8 cellular contexts compared by ENCODE assay signal in the genomic region with DNA sequence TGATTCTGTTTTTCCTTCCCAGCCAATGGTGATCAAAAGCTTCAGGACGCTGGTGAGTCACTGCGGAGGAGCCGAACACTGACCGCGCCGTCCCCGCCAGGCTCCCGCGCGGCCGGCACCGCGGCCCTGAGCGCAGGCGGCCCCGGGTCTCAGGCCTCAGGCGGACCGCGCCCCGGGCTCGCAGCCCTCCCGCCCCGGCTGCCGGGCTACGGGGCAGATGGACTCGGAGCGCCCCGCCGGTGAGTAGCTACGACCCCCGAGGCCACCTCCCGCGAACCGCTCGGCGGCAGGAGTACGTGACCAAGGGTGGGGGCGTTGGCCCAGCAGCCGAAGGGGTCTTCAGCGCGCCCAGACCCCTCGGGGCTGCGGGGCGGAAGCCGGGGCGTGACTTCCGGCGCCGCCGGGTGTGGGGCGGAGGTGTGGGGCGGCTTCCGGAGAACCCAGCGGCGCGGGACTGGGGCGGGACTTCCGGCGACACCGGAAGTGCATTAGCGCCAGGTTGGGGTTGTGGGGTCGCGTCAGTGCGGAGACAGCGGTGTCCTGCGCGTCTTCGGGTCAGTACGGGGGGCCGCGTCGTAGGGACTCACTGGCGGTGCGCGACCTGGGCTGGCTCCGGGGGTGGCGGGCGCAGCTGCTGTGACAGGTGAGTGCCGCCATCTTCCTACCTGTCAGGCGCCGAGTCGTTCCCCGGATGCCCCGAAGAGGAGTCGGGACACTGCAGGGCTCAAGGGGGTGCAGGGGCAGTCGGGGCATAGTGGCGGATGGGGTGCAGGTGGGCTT. TPM values are rescaled to one million over a fixed set of nuclear protein-coding genes. Genes with fewer than 3 reads are reported as not detected.
DNase-seq lines count a peak whose midpoint lies in the region; ATAC-seq and TF ChIP-seq lines count a peak whose summit lies in the region.

TSS of gene WDR37 (plus strand) at position 60 of the 780 bp plus-strand sequence. CDS start 15,771 bp downstream, outside the sequence.

- peak within 1 kb of the TSS; percentile 93 for H3K4me2 ChIP-seq in GM23248 (ENCODE audit: unreplicated experiment)
- peak within 1 kb of the TSS; percentile 89 for H3K4me2 ChIP-seq in SK-N-SH

- peaks cover 89% of the 10 kb centered on the region for H3K4me1 Mint-ChIP-seq in activated naive CD4-positive, alpha-beta T cell treated with anti-CD3 and anti-CD28 coated beads, Interleukin-2, amount 50 U/mL, for 24 hours
- H3K4me1 Mint-ChIP-seq in glutamatergic neuron (ENCODE audit: low read depth, unreplicated experiment) (peaks cover 43% of the 10 kb centered on the region), osteocyte (ENCODE audit: unreplicated experiment) (peaks cover 40% of the 10 kb centered on the region)

- H3K9ac ChIP-seq in GM23248 = peak within 1 kb of the TSS; percentile 96
- peak within 1 kb of the TSS; percentile 98 for H3K9ac ChIP-seq in SK-N-SH

- DNase-seq in GM03348 (ENCODE audit: low spot score) (peak; percentile 97), GM23248 (peak; percentile 97), Kasumi-1 (lab: John Stamatoyannopoulos, UW) (peak; percentile 80 to 82), SK-N-SH (peak; percentile 98), glutamatergic neuron (peak; percentile 96), osteocyte (ENCODE audit: extremely low spot score, unreplicated experiment) (peak; percentile 93), thoracic aorta (ENCODE audit: low spot score) (peak; percentile 44)

- peaks cover under 1% of the 10 kb centered on the region; the same call in 1 of the 2 replicates for H3F3A ChIP-seq in GM23248 (ENCODE audit: insufficient read depth)
- H3F3A ChIP-seq in SK-N-SH (replicated peaks; ENCODE audit: insufficient read depth) = peaks cover 7% of the 10 kb centered on the region

- TF ChIP-seq EP300 in SK-N-SH (IDR thresholded peaks at IDR 0.05; ENCODE audit: borderline replicate concordance in 1 of 2, low read depth in 1 of 2, low read length in 1 of 2) = no peak

- WGBS in GM23248 (ENCODE audit: low coverage in 1 of 2, low lambda C conversion rate in 2 of 2, missing lambda C conversion rate in 2 of 2), 2 experiments = 0% methylated on average over 32 to 82 of the region's 87 CpGs
- WGBS in SK-N-SH (ENCODE audit: low lambda C conversion rate) = under 1% methylated on average over 21 of the region's 87 CpGs

- peaks cover 4% of the 10 kb centered on the region for H3K36me3 Mint-ChIP-seq in activated naive CD4-positive, alpha-beta T cell treated with anti-CD3 and anti-CD28 coated beads, Interleukin-2, amount 50 U/mL, for 24 hours
- H3K36me3 Mint-ChIP-seq in glutamatergic neuron (ENCODE audit: unreplicated experiment) (no peaks in the 10 kb centered on the region), osteocyte (ENCODE audit: unreplicated experiment) (peaks cover 12% of the 10 kb centered on the region)

- TF ChIP-seq RAD21 in SK-N-SH (IDR thresholded peaks at IDR 0.05; ENCODE audit: low read length) = no peak

- no peaks in the 10 kb centered on the region for H3K27me3 Mint-ChIP-seq in activated naive CD4-positive, alpha-beta T cell treated with anti-CD3 and anti-CD28 coated beads, Interleukin-2, amount 50 U/mL, for 24 hours
- peaks cover 8% of the 10 kb centered on the region for H3K27me3 Mint-ChIP-seq in glutamatergic neuron (ENCODE audit: unreplicated experiment)
- no peaks in the 10 kb centered on the region for H3K27me3 Mint-ChIP-seq in osteocyte (ENCODE audit: unreplicated experiment)

- peak within 1 kb of the TSS; percentile 91 for H3K27ac Mint-ChIP-seq in activated naive CD4-positive, alpha-beta T cell treated with anti-CD3 and anti-CD28 coated beads, Interleukin-2, amount 50 U/mL, for 24 hours
- H3K27ac Mint-ChIP-seq in glutamatergic neuron (ENCODE audit: unreplicated experiment) (peak within 1 kb of the TSS; percentile 91), osteocyte (ENCODE audit: unreplicated experiment) (peak within 1 kb of the TSS; percentile 96)

- H3K27me3 ChIP-seq in GM23248 (replicated peaks; ENCODE audit: insufficient read depth) (no peaks in the 10 kb centered on the region), SK-N-SH (ENCODE audit: insufficient read depth) (no peaks in the 10 kb centered on the region), thoracic aorta (replicated peaks; ENCODE audit: insufficient read depth) (no peaks in the 10 kb centered on the region)

- peak within 1 kb of the TSS; percentile 94 for H3K4me3 Mint-ChIP-seq in activated naive CD4-positive, alpha-beta T cell treated with anti-CD3 and anti-CD28 coated beads, Interleukin-2, amount 50 U/mL, for 24 hours
- H3K4me3 Mint-ChIP-seq in glutamatergic neuron (ENCODE audit: unreplicated experiment) (peak within 1 kb of the TSS; percentile 95), osteocyte (ENCODE audit: unreplicated experiment) (peak within 1 kb of the TSS; percentile 95)

- H3K36me3 ChIP-seq in GM23248 (ENCODE audit: low read depth) (0 out of 2 replicates have a peak, but pooled peaks cover under 1% of the 10 kb centered on the region), SK-N-SH (replicated peaks in 1 of 2; ENCODE audit: control insufficient read depth in 1 of 2, insufficient read depth in 2 of 2, low read length in 1 of 2) (peaks cover 20 to 24% of the 10 kb centered on the region in 2 experiments), thoracic aorta (no peaks in the 10 kb centered on the region)

- H4K20me1 ChIP-seq in GM23248 (ENCODE audit: insufficient read depth) (peaks cover 5% of the 10 kb centered on the region; the same call in 1 of the 2 replicates), SK-N-SH (ENCODE audit: insufficient read depth) (peaks cover 19% of the 10 kb centered on the region)

- H3K4me1 ChIP-seq in GM23248 (ENCODE audit: insufficient read depth) (peaks cover 27% of the 10 kb centered on the region), SK-N-SH (ENCODE audit: control insufficient read depth in 1 of 2, insufficient read depth in 2 of 2, low read depth in 1 of 2, low read length in 1 of 2) (peaks cover 8 to 15% of the 10 kb centered on the region in 2 experiments; a peak in 3 of 4 replicates), thoracic aorta (ENCODE audit: control insufficient read depth in 1 of 2, low read depth in 2 of 2) (peaks cover 14 to 37% of the 10 kb centered on the region in 2 donors)

- no peaks in the 10 kb centered on the region for H3K9me3 ChIP-seq in GM23248 (ENCODE audit: low read depth)
- H3K9me3 ChIP-seq in SK-N-SH = no peaks in the 10 kb centered on the region
- no peaks in the 10 kb centered on the region for H3K9me3 ChIP-seq in thoracic aorta

- H3K9me3 Mint-ChIP-seq in activated naive CD4-positive, alpha-beta T cell treated with anti-CD3 and anti-CD28 coated beads, Interleukin-2, amount 50 U/mL, for 24 hours = no peaks in the 10 kb centered on the region
- H3K9me3 Mint-ChIP-seq in glutamatergic neuron (ENCODE audit: unreplicated experiment) (no peaks in the 10 kb centered on the region), osteocyte (ENCODE audit: unreplicated experiment) (no peaks in the 10 kb centered on the region)

- in situ Hi-C loops in GM23248 (cut with MboI) = no loop called here

- TF ChIP-seq CTCF in SK-N-SH (IDR thresholded peaks at IDR 0.05) (no peak), glutamatergic neuron (IDR thresholded peaks at IDR 0.05; ENCODE audit: partially characterized antibody, unreplicated experiment) (no peak), osteocyte (IDR thresholded peaks at IDR 0.05) (no peak), thoracic aorta (IDR thresholded peaks at IDR 0.05) (no peak)

- H3K79me2 ChIP-seq in GM23248 (ENCODE audit: insufficient read depth) = peaks cover 94% of the 10 kb centered on the region
- H3K79me2 ChIP-seq in SK-N-SH (ENCODE audit: insufficient read depth) = peaks cover 98% of the 10 kb centered on the region

- H2AFZ ChIP-seq in GM23248 (peak within 1 kb of the TSS; percentile 82), SK-N-SH (ENCODE audit: low read depth) (peak within 1 kb of the TSS; percentile 76)

- CTCF ChIA-PET in SK-N-SH (lab: Yijun Ruan, JAX) = interaction anchor here (0.9 to 1.3 kb wide), 2 partner anchors 34 to 68 kb away, joined by 3 to 4 read pairs; partner anchors contain the start of gene GTPBP4

- no peaks in the 10 kb centered on the region for H3K9me2 ChIP-seq in GM23248 (ENCODE audit: insufficient read depth)
- H3K9me2 ChIP-seq in SK-N-SH = no peaks in the 10 kb centered on the region

- H3K4me3 ChIP-seq in GM23248 (peak within 1 kb of the TSS; percentile 83), SK-N-SH (ENCODE audit: low read depth in 2 of 2, low read length in 1 of 2) (peak within 1 kb of the TSS; percentile 84 to 96), thoracic aorta (peak within 1 kb of the TSS; percentile 92)

- POLR2A ChIA-PET in SK-N-SH (lab: Yijun Ruan, JAX) = interaction anchor here (0.9 kb wide), 1 partner anchor 125 kb away, joined by 3 read pairs; the partner anchor contains the start of gene LARP4B

- ATAC-seq in thoracic aorta (ENCODE audit: insufficient number of reproducible peaks, low FRiP score, low read depth) = peak; percentile 83

- H3K27ac ChIP-seq in GM23248 (peak within 1 kb of the TSS; percentile 97), SK-N-SH (ENCODE audit: low read depth in 2 of 2, low read length in 1 of 2) (peak within 1 kb of the TSS; percentile 92 to 95), thoracic aorta (peak within 1 kb of the TSS; percentile 98 to 99)

TF ChIP-seq in SK-N-SH, 30 proteins besides CTCF, POLR2A, EP300 and RAD21 (continues in another document):
- peak; percentile 98 for TF ChIP-seq GABPA (IDR thresholded peaks at IDR 0.05; ENCODE audit: low read depth)
- TF ChIP-seq YY1 (IDR thresholded peaks at IDR 0.05; ENCODE audit: low read depth) = peak; percentile 76
- TF ChIP-seq, protein P1, sequence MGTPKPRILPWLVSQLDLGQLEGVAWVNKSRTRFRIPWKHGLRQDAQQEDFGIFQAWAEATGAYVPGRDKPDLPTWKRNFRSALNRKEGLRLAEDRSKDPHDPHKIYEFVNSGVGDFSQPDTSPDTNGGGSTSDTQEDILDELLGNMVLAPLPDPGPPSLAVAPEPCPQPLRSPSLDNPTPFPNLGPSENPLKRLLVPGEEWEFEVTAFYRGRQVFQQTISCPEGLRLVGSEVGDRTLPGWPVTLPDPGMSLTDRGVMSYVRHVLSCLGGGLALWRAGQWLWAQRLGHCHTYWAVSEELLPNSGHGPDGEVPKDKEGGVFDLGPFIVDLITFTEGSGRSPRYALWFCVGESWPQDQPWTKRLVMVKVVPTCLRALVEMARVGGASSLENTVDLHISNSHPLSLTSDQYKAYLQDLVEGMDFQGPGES (IDR thresholded peaks at IDR 0.05; ENCODE audit: low read depth, low read length) = no peak

RNA-seq across cellular contexts. Expression of gene WDR37, which starts in this region (rescaled TPM):
- total RNA-seq in GM23248 (2014; rRNA removed; shearing (Covaris generic)) = 12.8 and 16.5 TPM in 2 replicates
- polyA plus RNA-seq in GM23248 (2016; fragmentation: Nextera tagmentation; extraction: Ambion mirVana) = 11.5 and 13.7 TPM in 2 replicates
- 11.9 and 13.4 TPM in 2 replicates for polyA plus RNA-seq in SK-N-SH (2012; rRNA removed)
- polyA plus RNA-seq in SK-N-SH (2012; cell fraction: cytosol; rRNA removed) = 9.4 and 10.7 TPM in 2 replicates
- polyA plus RNA-seq in SK-N-SH (2012; cell fraction: nucleus; rRNA removed) = 23.5 and 27.6 TPM in 2 replicates
- 27.8 TPM for total RNA-seq in glutamatergic neuron (ENCODE audit: unreplicated experiment)
- 13.6 and 15.3 TPM in 2 replicates for total RNA-seq in osteocyte
- 10 to 100 TPM; 18.3 to 24.6 TPM for total RNA-seq in thoracic aorta

Comparison
In these comparisons a context has a peak if more than half of its experiments do, and no peak if none do; other contexts are left out.
1. Peak in every context shown above with its lines: DNase-seq, ATAC-seq, H3K4me3 ChIP-seq and H3K27ac ChIP-seq.
2. DNase-seq: peak in every context shown above with its lines; median percentile 98 in SK-N-SH; 97 in GM03348; 97 in GM23248; 96 in glutamatergic neuron; 93 in osteocyte; 81 in Kasumi-1; 44 in thoracic aorta.